In the genomic region with DNA sequence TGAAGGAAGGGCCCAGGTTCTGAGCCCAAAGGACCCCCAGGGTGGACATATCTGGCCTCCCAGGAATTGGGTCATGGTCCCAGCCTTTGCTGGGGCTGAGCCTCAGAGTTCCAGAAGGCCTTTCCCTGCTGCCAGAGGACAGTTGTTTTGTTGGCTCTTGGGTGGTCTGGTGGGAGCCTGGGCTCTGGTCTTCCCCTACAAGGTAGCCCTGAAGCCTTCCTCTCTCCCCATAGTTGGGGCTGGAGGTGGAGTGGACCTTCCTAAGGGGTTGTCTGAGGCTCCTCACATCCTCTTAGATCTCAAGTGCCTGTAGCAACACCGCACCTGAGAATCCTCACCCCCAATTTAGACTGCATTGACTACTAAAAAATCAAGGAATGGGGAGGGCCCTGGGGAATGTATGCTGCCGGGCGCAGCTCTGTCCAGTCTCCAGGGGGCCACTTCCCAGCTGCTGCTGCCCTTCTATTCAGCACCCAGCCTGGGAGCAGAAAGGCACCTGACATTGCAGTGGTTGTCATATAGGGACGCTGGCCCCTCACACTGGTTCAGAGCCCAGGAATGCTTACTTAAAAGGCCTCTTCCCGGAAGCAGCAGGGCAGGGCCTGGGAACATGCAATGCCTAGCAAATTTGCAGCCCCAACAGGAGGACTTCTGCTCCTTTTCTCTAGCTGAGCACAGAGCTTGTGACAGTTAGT, we compare ENCODE assay signal across 1 cellular context.
TF ChIP-seq lines count a peak whose summit lies in the region.

No MANE protein-coding gene starts in this region.

TF ChIP-seq in HepG2, 621 proteins besides CTCF, POLR2A, EP300 and RAD21 (continued from another document):
- TF ChIP-seq ZNF644 (CRISPR knock-in tag; IDR thresholded peaks at IDR 0.05; ENCODE audit: low read depth) (0 out of 2 replicates have a peak, but pooled peaks have one; percentile 15), GABPA (IDR thresholded peaks at IDR 0.05; ENCODE audit: low read depth, low read length) (no peak), GABPA (CRISPR knock-in tag; IDR thresholded peaks at IDR 0.05; ENCODE audit: low read depth) (peak; percentile 58; the same call in 1 of the 2 replicates)
- TF ChIP-seq, protein P1, sequence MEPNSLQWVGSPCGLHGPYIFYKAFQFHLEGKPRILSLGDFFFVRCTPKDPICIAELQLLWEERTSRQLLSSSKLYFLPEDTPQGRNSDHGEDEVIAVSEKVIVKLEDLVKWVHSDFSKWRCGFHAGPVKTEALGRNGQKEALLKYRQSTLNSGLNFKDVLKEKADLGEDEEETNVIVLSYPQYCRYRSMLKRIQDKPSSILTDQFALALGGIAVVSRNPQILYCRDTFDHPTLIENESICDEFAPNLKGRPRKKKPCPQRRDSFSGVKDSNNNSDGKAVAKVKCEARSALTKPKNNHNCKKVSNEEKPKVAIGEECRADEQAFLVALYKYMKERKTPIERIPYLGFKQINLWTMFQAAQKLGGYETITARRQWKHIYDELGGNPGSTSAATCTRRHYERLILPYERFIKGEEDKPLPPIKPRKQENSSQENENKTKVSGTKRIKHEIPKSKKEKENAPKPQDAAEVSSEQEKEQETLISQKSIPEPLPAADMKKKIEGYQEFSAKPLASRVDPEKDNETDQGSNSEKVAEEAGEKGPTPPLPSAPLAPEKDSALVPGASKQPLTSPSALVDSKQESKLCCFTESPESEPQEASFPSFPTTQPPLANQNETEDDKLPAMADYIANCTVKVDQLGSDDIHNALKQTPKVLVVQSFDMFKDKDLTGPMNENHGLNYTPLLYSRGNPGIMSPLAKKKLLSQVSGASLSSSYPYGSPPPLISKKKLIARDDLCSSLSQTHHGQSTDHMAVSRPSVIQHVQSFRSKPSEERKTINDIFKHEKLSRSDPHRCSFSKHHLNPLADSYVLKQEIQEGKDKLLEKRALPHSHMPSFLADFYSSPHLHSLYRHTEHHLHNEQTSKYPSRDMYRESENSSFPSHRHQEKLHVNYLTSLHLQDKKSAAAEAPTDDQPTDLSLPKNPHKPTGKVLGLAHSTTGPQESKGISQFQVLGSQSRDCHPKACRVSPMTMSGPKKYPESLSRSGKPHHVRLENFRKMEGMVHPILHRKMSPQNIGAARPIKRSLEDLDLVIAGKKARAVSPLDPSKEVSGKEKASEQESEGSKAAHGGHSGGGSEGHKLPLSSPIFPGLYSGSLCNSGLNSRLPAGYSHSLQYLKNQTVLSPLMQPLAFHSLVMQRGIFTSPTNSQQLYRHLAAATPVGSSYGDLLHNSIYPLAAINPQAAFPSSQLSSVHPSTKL (CRISPR knock-in tag; IDR thresholded peaks at IDR 0.05), result peak; percentile 29; the same call in 1 of the 2 replicates
